Comparison of ENCODE assay signal across 8 cellular contexts in the genomic region with DNA sequence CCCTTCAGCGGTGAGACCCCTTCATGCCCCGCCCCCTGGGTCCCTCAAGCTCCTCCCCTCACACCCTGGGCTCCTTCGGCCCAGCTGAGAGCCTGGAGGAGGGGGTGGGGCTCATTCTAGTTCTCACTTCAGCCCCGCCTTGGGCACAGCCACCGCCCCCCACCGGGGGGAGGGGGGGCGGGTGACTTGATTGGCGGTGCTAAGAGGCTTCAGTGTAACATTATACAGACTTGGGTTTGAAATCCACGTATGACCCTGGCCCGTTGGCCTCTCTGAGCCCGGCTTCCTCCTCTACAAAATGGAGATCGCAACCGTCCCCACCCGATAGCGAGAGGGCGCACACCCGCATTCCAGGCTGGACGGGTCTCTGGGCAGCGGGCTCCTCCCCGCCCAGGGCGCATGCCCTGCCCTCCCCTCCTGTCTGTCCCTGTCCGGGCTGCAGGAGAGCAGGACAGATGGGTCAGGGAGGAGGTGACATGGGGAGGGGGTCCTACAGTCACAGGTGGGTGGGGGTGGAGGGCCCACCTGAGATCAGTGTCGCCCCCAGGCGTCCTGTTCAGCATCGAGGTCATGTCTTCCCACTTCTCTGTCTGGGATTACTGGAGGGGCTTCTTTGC. TPM values are rescaled to one million over a fixed set of nuclear protein-coding genes. Genes with fewer than 3 reads are reported as not detected.
A peak's percentile ranks its signal among the peaks of the same experiment; 100 is the strongest.
DNase-seq lines count a peak whose midpoint lies in the region; ATAC-seq and TF ChIP-seq lines count a peak whose summit lies in the region.

No MANE protein-coding gene starts in this region.

- H3K9ac ChIP-seq in neural progenitor cell = no peak overlapping the region

- H3K4me3 Mint-ChIP-seq in WTC11 (peak overlapping the region; percentile 69), neural progenitor cell (peak overlapping the region; percentile 76)

- H3K9me3 Mint-ChIP-seq in WTC11 (no peaks in the 10 kb centered on the region), neural progenitor cell (no peaks in the 10 kb centered on the region)

- peak overlapping the region; percentile 11 to 65 (median 46) for H3K4me3 ChIP-seq in esophagus squamous epithelium
- H3K4me3 ChIP-seq in neural progenitor cell = peak overlapping the region; percentile 61
- peak overlapping the region in 1 of 2 donors; percentile 5 for H3K4me3 ChIP-seq in aorta (ENCODE audit: low read length in 2 of 2)

- peak; percentile 41 for DNase-seq in NCI-H2227 (lab: John Stamatoyannopoulos, UW; ENCODE audit: unreplicated experiment)
- no peak for DNase-seq in NCI-H2227 treated with DMSO at 0.1 percent for 48 hours (lab: John Stamatoyannopoulos, UW)
- peak; percentile 98 for DNase-seq in WTC11 (ENCODE audit: low spot score)
- no peak for DNase-seq in esophagus squamous epithelium (lab: John Stamatoyannopoulos, UW)
- peak; percentile 95 for DNase-seq in neural progenitor cell (ENCODE audit: low spot score)
- DNase-seq in aorta = peak in 1 of 2 donors; percentile 86

- POLR2A ChIA-PET in WTC11 (lab: Charles Lee) = no interaction called here

- H3K27ac ChIP-seq in esophagus squamous epithelium (peak overlapping the region in 1 of 4 donors; percentile 31), neural progenitor cell (no peak overlapping the region), aorta (ENCODE audit: low read depth in 1 of 2, low read length in 2 of 2) (no peak overlapping the region)

- no peaks in the 10 kb centered on the region for H3K79me2 ChIP-seq in neural progenitor cell (ENCODE audit: low read depth)

- no peaks in the 10 kb centered on the region for H3K36me3 Mint-ChIP-seq in WTC11
- no peaks in the 10 kb centered on the region for H3K36me3 Mint-ChIP-seq in neural progenitor cell

- no peak for TF ChIP-seq POLR2A in esophagus squamous epithelium (IDR thresholded peaks at IDR 0.05)

- peaks cover 6 to 12% (median 7%) of the 10 kb centered on the region in 3 donors for H3K4me1 ChIP-seq in esophagus squamous epithelium
- peaks cover 10% of the 10 kb centered on the region for H3K4me1 ChIP-seq in neural progenitor cell
- no peaks in the 10 kb centered on the region for H3K4me1 ChIP-seq in aorta (ENCODE audit: control insufficient read depth in 1 of 2, insufficient read depth in 2 of 2, low read length in 2 of 2)

- peak overlapping the region; percentile 90 for H3K4me2 ChIP-seq in neural progenitor cell

- H3K4me1 Mint-ChIP-seq in WTC11 (peaks cover 13% of the 10 kb centered on the region), neural progenitor cell (peaks cover 21% of the 10 kb centered on the region)

- H2AFZ ChIP-seq in neural progenitor cell (replicated peaks) = peak overlapping the region; percentile 78

- H3K27me3 Mint-ChIP-seq in WTC11 (ENCODE audit: low read depth) (peaks cover 8% of the 10 kb centered on the region), neural progenitor cell (ENCODE audit: insufficient read depth, low read depth) (peaks cover 16% of the 10 kb centered on the region)

- H3K36me3 ChIP-seq in esophagus squamous epithelium = no peaks in the 10 kb centered on the region
- no peaks in the 10 kb centered on the region for H3K36me3 ChIP-seq in neural progenitor cell
- no peaks in the 10 kb centered on the region for H3K36me3 ChIP-seq in aorta (ENCODE audit: control insufficient read depth in 1 of 2, insufficient read depth in 2 of 2, low read length in 1 of 2)

- ATAC-seq in WTC11 (peak; percentile 95), aorta (ENCODE audit: low FRiP score) (peak; percentile 26), GM21526 (IDR thresholded peaks at IDR 0.05; ENCODE audit: low FRiP score, unreplicated experiment) (no peak), HG03520 (IDR thresholded peaks at IDR 0.05; ENCODE audit: unreplicated experiment) (no peak)

- TF ChIP-seq CTCF in WTC11 (IDR thresholded peaks at IDR 0.05) (no peak), esophagus squamous epithelium (IDR thresholded peaks at IDR 0.05) (no peak), neural progenitor cell (IDR thresholded peaks at IDR 0.05) (peak; percentile 39)

- no peak overlapping the region for H3K27ac Mint-ChIP-seq in WTC11
- H3K27ac Mint-ChIP-seq in neural progenitor cell = no peak overlapping the region

- CTCF ChIA-PET in WTC11 (lab: Charles Lee) = interaction anchor here (0.6 to 2.1 kb wide), 11 partner anchors 11 to 257 kb away, joined by 3 to 7 read pairs (median 4); no protein-coding TSS in a partner anchor

- peaks cover 7% of the 10 kb centered on the region for H3F3A ChIP-seq in neural progenitor cell (ENCODE audit: low read depth)

- H3K27me3 ChIP-seq in esophagus squamous epithelium (peaks cover 0 to 8% (median 0%) of the 10 kb centered on the region in 4 donors), neural progenitor cell (peaks cover 8% of the 10 kb centered on the region), aorta (ENCODE audit: control insufficient read depth in 1 of 2, insufficient read depth in 2 of 2, low read length in 1 of 2) (no peaks in the 10 kb centered on the region)

- intact Hi-C loops in esophagus squamous epithelium (cut with DNase I) (no loop called here), aorta (cut with DNase I) (loop anchor here in 1 of 2 donors (5.0 kb wide), 1 partner anchor 36 kb away; no protein-coding TSS in a partner anchor)

- no peaks in the 10 kb centered on the region for H3K9me3 ChIP-seq in esophagus squamous epithelium
- H3K9me3 ChIP-seq in neural progenitor cell (ENCODE audit: low read depth) = no peaks in the 10 kb centered on the region
- no peaks in the 10 kb centered on the region for H3K9me3 ChIP-seq in aorta (ENCODE audit: control insufficient read depth, low read length)

- no peaks in the 10 kb centered on the region for H4K20me1 ChIP-seq in neural progenitor cell (ENCODE audit: low read depth)

- 9 to 26% methylated on average over 3 to 8 of the region's 25 CpGs for WGBS in esophagus squamous epithelium, 2 donors
- WGBS in aorta, 2 donors = 5% methylated on average over 19 to 25 of the region's 25 CpGs

TF ChIP-seq in WTC11, 78 proteins besides CTCF, POLR2A, EP300 and RAD21 (continues in another document):
- TF ChIP-seq ZNF671 (CRISPR knock-in tag; IDR thresholded peaks at IDR 0.05) (no peak), IRF2 (CRISPR knock-in tag; IDR thresholded peaks at IDR 0.05; ENCODE audit: borderline replicate concordance, low read depth) (no peak)
- TF ChIP-seq, protein P1, sequence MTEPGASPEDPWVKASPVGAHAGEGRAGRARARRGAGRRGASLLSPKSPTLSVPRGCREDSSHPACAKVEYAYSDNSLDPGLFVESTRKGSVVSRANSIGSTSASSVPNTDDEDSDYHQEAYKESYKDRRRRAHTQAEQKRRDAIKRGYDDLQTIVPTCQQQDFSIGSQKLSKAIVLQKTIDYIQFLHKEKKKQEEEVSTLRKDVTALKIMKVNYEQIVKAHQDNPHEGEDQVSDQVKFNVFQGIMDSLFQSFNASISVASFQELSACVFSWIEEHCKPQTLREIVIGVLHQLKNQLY (CRISPR knock-in tag; IDR thresholded peaks at IDR 0.05) = no peak
- TF ChIP-seq, protein P2, sequence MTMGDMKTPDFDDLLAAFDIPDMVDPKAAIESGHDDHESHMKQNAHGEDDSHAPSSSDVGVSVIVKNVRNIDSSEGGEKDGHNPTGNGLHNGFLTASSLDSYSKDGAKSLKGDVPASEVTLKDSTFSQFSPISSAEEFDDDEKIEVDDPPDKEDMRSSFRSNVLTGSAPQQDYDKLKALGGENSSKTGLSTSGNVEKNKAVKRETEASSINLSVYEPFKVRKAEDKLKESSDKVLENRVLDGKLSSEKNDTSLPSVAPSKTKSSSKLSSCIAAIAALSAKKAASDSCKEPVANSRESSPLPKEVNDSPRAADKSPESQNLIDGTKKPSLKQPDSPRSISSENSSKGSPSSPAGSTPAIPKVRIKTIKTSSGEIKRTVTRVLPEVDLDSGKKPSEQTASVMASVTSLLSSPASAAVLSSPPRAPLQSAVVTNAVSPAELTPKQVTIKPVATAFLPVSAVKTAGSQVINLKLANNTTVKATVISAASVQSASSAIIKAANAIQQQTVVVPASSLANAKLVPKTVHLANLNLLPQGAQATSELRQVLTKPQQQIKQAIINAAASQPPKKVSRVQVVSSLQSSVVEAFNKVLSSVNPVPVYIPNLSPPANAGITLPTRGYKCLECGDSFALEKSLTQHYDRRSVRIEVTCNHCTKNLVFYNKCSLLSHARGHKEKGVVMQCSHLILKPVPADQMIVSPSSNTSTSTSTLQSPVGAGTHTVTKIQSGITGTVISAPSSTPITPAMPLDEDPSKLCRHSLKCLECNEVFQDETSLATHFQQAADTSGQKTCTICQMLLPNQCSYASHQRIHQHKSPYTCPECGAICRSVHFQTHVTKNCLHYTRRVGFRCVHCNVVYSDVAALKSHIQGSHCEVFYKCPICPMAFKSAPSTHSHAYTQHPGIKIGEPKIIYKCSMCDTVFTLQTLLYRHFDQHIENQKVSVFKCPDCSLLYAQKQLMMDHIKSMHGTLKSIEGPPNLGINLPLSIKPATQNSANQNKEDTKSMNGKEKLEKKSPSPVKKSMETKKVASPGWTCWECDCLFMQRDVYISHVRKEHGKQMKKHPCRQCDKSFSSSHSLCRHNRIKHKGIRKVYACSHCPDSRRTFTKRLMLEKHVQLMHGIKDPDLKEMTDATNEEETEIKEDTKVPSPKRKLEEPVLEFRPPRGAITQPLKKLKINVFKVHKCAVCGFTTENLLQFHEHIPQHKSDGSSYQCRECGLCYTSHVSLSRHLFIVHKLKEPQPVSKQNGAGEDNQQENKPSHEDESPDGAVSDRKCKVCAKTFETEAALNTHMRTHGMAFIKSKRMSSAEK (CRISPR knock-in tag; IDR thresholded peaks at IDR 0.05; ENCODE audit: borderline replicate concordance) = no peak

RNA-seq across cellular contexts. Expression of a gene that starts 5.1 kb away (rescaled TPM):
- 1.8 to 3.1 TPM (median 2.5 TPM) in 3 replicates for total RNA-seq in WTC11 (2021)
- not detected for total RNA-seq in esophagus squamous epithelium
- 0.97 and 2.7 TPM in 2 replicates for total RNA-seq in neural progenitor cell (ENCODE audit: low replicate concordance)
- total RNA-seq in aorta = under 1 TPM in 1 of 2 donors, not detected in 1; 0.39 TPM
- polyA plus RNA-seq in aorta = under 1 TPM; 0.23 to 0.38 TPM

RNA-seq across cellular contexts. Expression of a gene that starts 24.8 kb away (rescaled TPM):
- total RNA-seq in WTC11 (2021) (1.4 to 2.0 TPM (median 1.8 TPM) in 3 replicates), esophagus squamous epithelium (1 to 10 TPM in 2 of 4 donors, not detected in 2; 1.6 to 4.5 TPM), neural progenitor cell (ENCODE audit: low replicate concordance) (0.13 and 2.6 TPM in 2 replicates), aorta (under 1 TPM in 1 of 2 donors, not detected in 1; 0.26 TPM)
- under 1 TPM in 1 of 2 donors, not detected in 1; 0.67 TPM for polyA plus RNA-seq in aorta

RNA-seq across cellular contexts. Expression of a gene that starts 26.8 kb away (rescaled TPM):
- total RNA-seq in WTC11 (2021) = 1.5 to 2.7 TPM (median 2.7 TPM) in 3 replicates
- total RNA-seq in esophagus squamous epithelium = not detected
- not detected in 2 replicates for total RNA-seq in neural progenitor cell (ENCODE audit: low replicate concordance)
- 1 to 10 TPM; 1.0 to 1.3 TPM for total RNA-seq in aorta
- polyA plus RNA-seq in aorta = 1 to 10 TPM in 1 of 2 donors, not detected in 1; 4.5 TPM

RNA-seq across cellular contexts. Expression of a gene that starts 30.8 kb away (rescaled TPM):
- 0.11 to 0.23 TPM (median 0.21 TPM) in 3 replicates for total RNA-seq in WTC11 (2021)
- total RNA-seq in esophagus squamous epithelium = 10 to 100 TPM in 1 of 4 donors, 1 to 10 TPM in 3; 1.1 to 11.8 (median 3.7) TPM
- not detected in 2 replicates for total RNA-seq in neural progenitor cell (ENCODE audit: low replicate concordance)
- 100 to 1,000 TPM; 313 to 802 TPM for total RNA-seq in aorta
- 100 to 1,000 TPM; 128 to 338 TPM for polyA plus RNA-seq in aorta

RNA-seq across cellular contexts. Expression of a gene that starts 44.6 kb away (rescaled TPM):
- total RNA-seq in WTC11 (2021) = 0.11 TPM in 1 of 3 replicates, not detected in the others
- total RNA-seq in esophagus squamous epithelium = not detected
- not detected in 2 replicates for total RNA-seq in neural progenitor cell (ENCODE audit: low replicate concordance)
- not detected for total RNA-seq in aorta
- polyA plus RNA-seq in aorta = not detected

Comparison
In these comparisons a context has a peak if more than half of its experiments do, and no peak if none do; other contexts are left out.
1. DNase-seq: peak in NCI-H2227 (single experiment), WTC11 (single experiment) and neural progenitor cell (single experiment); none in NCI-H2227 treated with DMSO at 0.1 percent for 48 hours (single experiment) and esophagus squamous epithelium (single experiment).
2. ATAC-seq: peak in WTC11 (single experiment) and aorta (single experiment); none in GM21526 (single experiment) and HG03520 (single experiment).